ENCODE assay signal across 8 cellular contexts in the genomic region with DNA sequence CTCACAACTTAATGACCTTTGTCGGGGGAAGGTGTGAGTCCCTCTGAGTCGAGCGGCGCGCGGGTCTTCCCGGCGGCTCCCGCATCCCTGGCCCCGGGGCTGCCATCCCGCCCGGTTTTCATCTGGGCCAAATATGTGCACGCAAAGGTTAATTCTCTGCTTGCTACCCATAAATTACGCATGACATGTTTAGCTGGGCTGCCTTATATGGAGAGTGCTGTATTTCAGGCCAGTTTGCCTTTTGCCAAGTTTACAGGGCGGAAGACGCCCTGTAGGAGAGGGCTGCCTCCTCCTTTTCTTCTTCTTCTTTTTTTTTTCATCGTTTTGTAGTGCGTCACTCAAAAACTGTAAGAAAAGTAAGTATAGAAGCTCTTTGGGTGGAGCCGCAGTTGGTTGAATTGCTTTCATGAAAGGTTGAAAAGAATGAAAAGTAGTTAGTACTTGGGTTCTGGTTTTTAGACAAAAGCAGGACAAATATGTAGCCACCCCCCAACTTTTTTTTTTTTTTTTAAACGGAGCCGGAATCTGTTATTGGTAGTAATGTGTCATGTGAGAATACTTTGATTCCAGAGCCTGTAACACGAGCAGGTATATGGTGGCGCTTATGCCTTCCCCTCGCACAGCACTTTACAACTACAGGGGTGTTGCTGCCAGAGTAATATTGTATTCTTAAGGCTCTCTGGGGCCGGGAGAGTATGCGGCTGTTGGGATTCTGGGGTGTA. TPM values are rescaled to one million over a fixed set of nuclear protein-coding genes. Genes with fewer than 3 reads are reported as not detected.
DNase-seq lines count a peak whose midpoint lies in the region; ATAC-seq and TF ChIP-seq lines count a peak whose summit lies in the region.

No MANE protein-coding gene starts in this region.

- H3K4me2 ChIP-seq in hepatocyte: peak overlapping the region; percentile 87

- TF ChIP-seq CTCF in astrocyte of the cerebellum (IDR thresholded peaks at IDR 0.05; ENCODE audit: low read depth, low read length, missing control alignments) (no peak), hepatocyte (IDR thresholded peaks at IDR 0.05; ENCODE audit: poor library complexity) (no peak)

- H3K9me3 ChIP-seq in HUES64 (ENCODE audit: insufficient read depth, low read depth, low read length): no peaks in the 10 kb centered on the region
- no peaks in the 10 kb centered on the region for H3K9me3 ChIP-seq in hepatocyte (ENCODE audit: low read depth)

- H3K36me3 ChIP-seq in HUES64 (ENCODE audit: insufficient read depth, low read length) (no peaks in the 10 kb centered on the region), hepatocyte (replicated peaks; ENCODE audit: insufficient read depth, low read depth) (no peaks in the 10 kb centered on the region), rectal smooth muscle tissue (ENCODE audit: control insufficient read depth, insufficient read depth, low read length) (no peaks in the 10 kb centered on the region)

- peaks cover 39% of the 10 kb centered on the region for H3K27me3 ChIP-seq in HUES64 (ENCODE audit: insufficient read depth, low read length)
- H3K27me3 ChIP-seq in hepatocyte: no peaks in the 10 kb centered on the region
- no peaks in the 10 kb centered on the region for H3K27me3 ChIP-seq in rectal smooth muscle tissue (ENCODE audit: control insufficient read depth, insufficient read depth, low read length)

- WGBS in HUES64: under 1% methylated on average over 23 of the region's 26 CpGs
- WGBS in hepatocyte (ENCODE audit: low lambda C conversion rate, missing lambda C conversion rate): 1% methylated on average over 26 of the region's 26 CpGs

- peak overlapping the region; percentile 78; the same call in 1 of the 2 replicates for H3K27ac ChIP-seq in HUES64 (ENCODE audit: low read depth, low read length)
- peak overlapping the region; percentile 100 for H3K27ac ChIP-seq in hepatocyte
- H3K27ac ChIP-seq in rectal smooth muscle tissue (ENCODE audit: low read depth, low read length): peak overlapping the region; percentile 99

- peak; percentile 7 for ATAC-seq in GM21423 (IDR thresholded peaks at IDR 0.05; ENCODE audit: unreplicated experiment)

- H3K4me3 ChIP-seq in HUES64 (ENCODE audit: low read length): peak overlapping the region; percentile 89
- peak overlapping the region; percentile 72 for H3K4me3 ChIP-seq in astrocyte of the cerebellum (ENCODE audit: low read depth, low read length)
- H3K4me3 ChIP-seq in hepatocyte: peak overlapping the region; percentile 38
- peak overlapping the region; percentile 89 for H3K4me3 ChIP-seq in rectal smooth muscle tissue (ENCODE audit: low read length)

- H3K79me2 ChIP-seq in hepatocyte: peaks cover 56% of the 10 kb centered on the region

- in situ Hi-C loops in astrocyte of the cerebellum (cut with HindIII; ENCODE audit: low sequenced_read_pairs): no loop called here

- peak; percentile 47 for DNase-seq in D341Med (ENCODE audit: low spot score)
- DNase-seq in astrocyte of the cerebellum (ENCODE audit: low read depth): peak; percentile 79
- DNase-seq in hepatocyte (ENCODE audit: low spot score): peak; percentile 78
- DNase-seq in ecto neural progenitor cell (ENCODE audit: low spot score): no peak

- H4K20me1 ChIP-seq in hepatocyte (ENCODE audit: insufficient read depth, poor library complexity, severe bottlenecking): peaks cover 10% of the 10 kb centered on the region

- peaks cover 26% of the 10 kb centered on the region for H3K4me1 ChIP-seq in HUES64 (ENCODE audit: insufficient read depth, low read length)
- H3K4me1 ChIP-seq in hepatocyte (ENCODE audit: insufficient read depth): peaks cover 26% of the 10 kb centered on the region
- H3K4me1 ChIP-seq in rectal smooth muscle tissue (ENCODE audit: control insufficient read depth, insufficient read depth, low read length): peaks cover 19% of the 10 kb centered on the region

- H2AFZ ChIP-seq in hepatocyte: peak overlapping the region; percentile 84

- H3K9me2 ChIP-seq in hepatocyte (replicated peaks; ENCODE audit: insufficient read depth): no peaks in the 10 kb centered on the region

- H3K9ac ChIP-seq in HUES64 (ENCODE audit: low read depth, low read length): peak overlapping the region; percentile 71
- peak overlapping the region; percentile 89 for H3K9ac ChIP-seq in rectal smooth muscle tissue (ENCODE audit: low read length)

TF ChIP-seq in PFSK-1, 5 proteins besides CTCF, POLR2A, EP300 and RAD21:
- TF ChIP-seq SIN3A (IDR thresholded peaks at IDR 0.05; ENCODE audit: borderline replicate concordance, insufficient read depth, low read length): peak; percentile 15; the same call in 1 of the 2 replicates
- no peak for TF ChIP-seq FOXP2 (optimal IDR thresholded peaks at IDR 0.05; ENCODE audit: borderline replicate concordance, extremely low read depth, extremely low read length, insufficient read depth)

RNA-seq across cellular contexts. Expression of gene MBNL1, which starts 0.9 kb away (rescaled TPM):
- polyA plus RNA-seq in HUES64 (2013, experiment 1 of 2): 6.5 TPM
- polyA plus RNA-seq in HUES64 (2013, experiment 2 of 2): 8.2 TPM
- 41.2 TPM for polyA plus RNA-seq in PFSK-1 (2012; ENCODE audit: insufficient read length, low read depth)
- 98.5 and 104 TPM in 2 replicates for total RNA-seq in hepatocyte
- 20.5 and 27.9 TPM in 2 replicates for polyA plus RNA-seq in hepatocyte

Comparison
In these comparisons a context has a peak if more than half of its experiments do, and no peak if none do; other contexts are left out.
1. H3K4me3 ChIP-seq: peak in every context shown above with its lines; median percentile 89 in HUES64; 89 in rectal smooth muscle tissue; 72 in astrocyte of the cerebellum; 38 in hepatocyte.